Comparison of ENCODE assay signal across 24 cellular contexts in genomic region chr10:78371118-78371517, GRCh38.
DNase-seq lines count a peak whose midpoint lies in the region; ATAC-seq and TF ChIP-seq lines count a peak whose summit lies in the region.
"Had no signal": no experiment of that assay in that cellular context is flagged by ENCODE, and none has a peak within 500 bp of the region (broad histone marks: within the 10 kb centered on the region; RNA-seq: fewer than 3 reads in every experiment).

No MANE protein-coding gene starts in this region.

- H3K4me3 ChIP-seq in WERI-Rb-1 (ENCODE audit: low read depth, low read length) (no peak overlapping the region), thyroid gland (replicated peaks in 1 of 3) (no peak overlapping the region), PC-3 (ENCODE audit: low read length) (no peak overlapping the region)
- H3K4me3 ChIP-seq: A549, breast epithelium, psoas muscle, smooth muscle cell, vagina had no signal

- DNase-seq in NCI-H2171 treated with DMSO at 0.1 percent for 48 hours (lab: John Stamatoyannopoulos, UW), result peak; percentile 17
- no peak for DNase-seq in NCI-H2171 (lab: John Stamatoyannopoulos, UW)
- DNase-seq in WERI-Rb-1, result peak; percentile 80
- peak; percentile 68 for DNase-seq in islet precursor cell
- DNase-seq in thyroid gland, result peak; percentile 61 to 65
- DNase-seq in DMS53 (lab: John Stamatoyannopoulos, UW), result no peak
- no peak for DNase-seq in PC-3
- DNase-seq: activated T-cell treated with anti-CD3 and anti-CD28 coated beads, Interleukin-2, amount 50 U/mL, for 4 hours; DMS153; mammary epithelial cell; MM.1S; naive thymus-derived CD8-positive, alpha-beta T cell; NCI-H187; NCI-H510A treated with DMSO at 0.1 percent for 48 hours; psoas muscle; SHP77 had no signal

- intact Hi-C loops in thyroid gland (cut with DNase I) (no loop called here), PC-3 (cut with micrococcal nuclease) (no loop called here)

- H3K27me3 ChIP-seq in WERI-Rb-1 (ENCODE audit: insufficient read depth, low read depth, severe bottlenecking), result no peaks in the 10 kb centered on the region
- H3K27me3 ChIP-seq in thyroid gland, result no peaks in the 10 kb centered on the region
- H3K27me3 ChIP-seq in PC-3 (ENCODE audit: low read length), result peaks cover 96% of the 10 kb centered on the region
- H3K27me3 ChIP-seq: breast epithelium, vagina had no signal

- no peak overlapping the region for H2AFZ ChIP-seq in PC-3 (ENCODE audit: low read length)

- no TSS peak for BruUV-seq in PC-3 (replicated peaks; lab: Mats Ljungman, UMichigan)

- H3K9ac ChIP-seq in PC-3 (ENCODE audit: low read length), result no peak overlapping the region

- CTCF ChIA-PET in PC-3 (lab: Charles Lee), result no interaction called here

- H3K4me1 ChIP-seq in thyroid gland (peaks cover 0 to 7% of the 10 kb centered on the region in 2 donors), PC-3 (ENCODE audit: insufficient read depth, low read length) (no peaks in the 10 kb centered on the region)
- H3K4me1 ChIP-seq: A549, psoas muscle, vagina had no signal

- no peak overlapping the region for H3K4me2 ChIP-seq in PC-3 (ENCODE audit: low read length)
- H3K4me2 ChIP-seq: A549, smooth muscle cell had no signal

- TF ChIP-seq POLR2A in thyroid gland (IDR thresholded peaks at IDR 0.05), result no peak

- no peaks in the 10 kb centered on the region for H3K9me2 ChIP-seq in PC-3 (replicated peaks; ENCODE audit: low read length)

- H3K79me2 ChIP-seq in PC-3 (ENCODE audit: low read length), result no peaks in the 10 kb centered on the region

- 19 to 37% methylated on average over 4 of the region's 4 CpGs for WGBS in thyroid gland, 2 donors

- no peaks in the 10 kb centered on the region for H3K36me3 ChIP-seq in WERI-Rb-1
- no peaks in the 10 kb centered on the region for H3K36me3 ChIP-seq in thyroid gland
- no peaks in the 10 kb centered on the region for H3K36me3 ChIP-seq in PC-3 (ENCODE audit: low read depth, low read length)
- H3K36me3 ChIP-seq: breast epithelium, vagina had no signal

- POLR2A ChIA-PET in PC-3 (lab: Charles Lee; ENCODE audit: unreplicated experiment), result no interaction called here

- ATAC-seq in GM21515 (IDR thresholded peaks at IDR 0.05; ENCODE audit: unreplicated experiment) (no peak), PC-3 (no peak)
- ATAC-seq: A549; activated naive CD4-positive, alpha-beta T cell treated with anti-CD3 and anti-CD28 coated beads, Interleukin-2, amount 50 U/mL, for 72 hours; activated T-cell treated with anti-CD3 and anti-CD28 coated beads, Interleukin-2, amount 50 U/mL, for 4 hours; HCT116; naive thymus-derived CD8-positive, alpha-beta T cell; psoas muscle had no signal

- no peaks in the 10 kb centered on the region for H4K20me1 ChIP-seq in PC-3 (ENCODE audit: low read length)

- H3K27ac ChIP-seq in WERI-Rb-1 (no peak overlapping the region), thyroid gland (no peak overlapping the region), PC-3 (ENCODE audit: low read length) (no peak overlapping the region)
- H3K27ac ChIP-seq: A549, breast epithelium, HL-60, psoas muscle, vagina had no signal

- H3F3A ChIP-seq in PC-3 (ENCODE audit: low read length, unreplicated experiment), result no peaks in the 10 kb centered on the region

- H3K9me3 ChIP-seq in WERI-Rb-1 (ENCODE audit: severe bottlenecking) (no peaks in the 10 kb centered on the region), thyroid gland (no peaks in the 10 kb centered on the region), PC-3 (ENCODE audit: low read length) (no peaks in the 10 kb centered on the region)
- H3K9me3 ChIP-seq: A549, breast epithelium, psoas muscle, vagina had no signal

- no peak for TF ChIP-seq CTCF in WERI-Rb-1 (IDR thresholded peaks at IDR 0.05; ENCODE audit: low read depth, low read length)
- TF ChIP-seq CTCF in thyroid gland (IDR thresholded peaks at IDR 0.05), result no peak
- no peak for TF ChIP-seq CTCF in PC-3 (conservative IDR thresholded peaks at IDR 0.05; ENCODE audit: low read depth, low read length)

Comparison
In these comparisons a context has a peak if more than half of its experiments do, and no peak if none do; other contexts are left out.
1. DNase-seq: peak in NCI-H2171 treated with DMSO at 0.1 percent for 48 hours (single experiment), WERI-Rb-1 (single experiment), islet precursor cell (single experiment) and thyroid gland (2 of 2); none in NCI-H2171 (single experiment), DMS53 (single experiment) and PC-3 (single experiment).